22 cellular contexts compared by ENCODE assay signal in genomic region chr18:46448347-46448746, GRCh38.
DNase-seq lines count a peak whose midpoint lies in the region; ATAC-seq and TF ChIP-seq lines count a peak whose summit lies in the region.
"Had no signal": no experiment of that assay in that cellular context is flagged by ENCODE, and none has a peak within 500 bp of the region (broad histone marks: within the 10 kb centered on the region; RNA-seq: fewer than 3 reads in every experiment).

No MANE protein-coding gene starts in this region.

- H3K4me2 ChIP-seq in GM23338: peak overlapping the region; percentile 60; the same call in 1 of the 2 replicates
- H3K4me2 ChIP-seq: BLaER1 treated with 17β-estradiol and CSF1 and Interleukin-3, amounts not matched to agents 10 nM and 100 nM; KMS-11 had no signal

- CTCF ChIA-PET in WTC11 (lab: Charles Lee): interaction anchor here (0.9 to 3.9 kb wide), 9 partner anchors 11 to 210 kb away, joined by 3 to 18 read pairs (median 10); no protein-coding TSS in a partner anchor

- DNase-seq in GM23338 (ENCODE audit: low spot score) (peak; percentile 57), WTC11 (ENCODE audit: low spot score) (peak; percentile 53), iPS-NIHi11 (ENCODE audit: low spot score) (peak; percentile 53), amygdala (lab: John Stamatoyannopoulos, UW) (no peak), NCI-H82 (lab: John Stamatoyannopoulos, UW) (no peak)
- no peak for DNase-seq in natural killer cell treated with Interleukin-12 subunit alpha and Interleukin-12 subunit beta and Interleukin-15 and Interleukin-18, amount 100 ng/mL, for 72 hours (ENCODE audit: low spot score)
- DNase-seq: CD4-positive, alpha-beta T cell; DMS53; NCI-H1048; NCI-H1417; NCI-H1694; NCI-H2029 treated with DMSO at 0.1 percent for 48 hours; NCI-H2227 treated with DMSO at 0.1 percent for 48 hours; NCI-H510A; SIG-M5 had no signal

- no peak overlapping the region for H3K27ac ChIP-seq in GM23338 (ENCODE audit: low read depth)
- H3K27ac ChIP-seq: BLaER1 treated with 17β-estradiol and CSF1 and Interleukin-3, amounts not matched to agents 10 nM and 100 nM; HL-60; KMS-11; SK-N-MC had no signal

- H3K4me1 ChIP-seq in GM23338 (ENCODE audit: insufficient read depth): peaks cover 12% of the 10 kb centered on the region
- H3K4me1 ChIP-seq: BLaER1 treated with 17β-estradiol and CSF1 and Interleukin-3, amounts not matched to agents 10 nM and 100 nM had no signal

- H3F3A ChIP-seq in GM23338 (replicated peaks; ENCODE audit: low read depth): no peaks in the 10 kb centered on the region

- H3K27me3 ChIP-seq in GM23338 (ENCODE audit: insufficient read depth): no peaks in the 10 kb centered on the region
- H3K27me3 ChIP-seq: BLaER1 treated with 17β-estradiol and CSF1 and Interleukin-3, amounts not matched to agents 10 nM and 100 nM had no signal

- H3K27me3 Mint-ChIP-seq in GM23338 (ENCODE audit: insufficient read depth, low read depth, poor library complexity) (no peaks in the 10 kb centered on the region), WTC11 (ENCODE audit: low read depth) (peaks cover 13% of the 10 kb centered on the region)
- no peaks in the 10 kb centered on the region for H3K27me3 Mint-ChIP-seq in natural killer cell treated with Interleukin-12 subunit alpha and Interleukin-12 subunit beta and Interleukin-15 and Interleukin-18, amount 100 ng/mL, for 72 hours

- peaks cover 3% of the 10 kb centered on the region; the same call in 1 of the 2 replicates for H3K9me2 ChIP-seq in GM23338 (ENCODE audit: insufficient read depth)

- no peak overlapping the region for H3K4me3 Mint-ChIP-seq in GM23338
- no peak overlapping the region for H3K4me3 Mint-ChIP-seq in WTC11
- H3K4me3 Mint-ChIP-seq in natural killer cell treated with Interleukin-12 subunit alpha and Interleukin-12 subunit beta and Interleukin-15 and Interleukin-18, amount 100 ng/mL, for 72 hours: peak overlapping the region; percentile 44
- H3K4me3 Mint-ChIP-seq: CD4-positive, alpha-beta T cell; IgD-negative memory B cell had no signal

- no peak overlapping the region for H2AFZ ChIP-seq in GM23338

- H3K9me3 Mint-ChIP-seq in GM23338: peaks cover 19% of the 10 kb centered on the region
- H3K9me3 Mint-ChIP-seq in WTC11: peaks cover 25% of the 10 kb centered on the region
- H3K9me3 Mint-ChIP-seq in natural killer cell treated with Interleukin-12 subunit alpha and Interleukin-12 subunit beta and Interleukin-15 and Interleukin-18, amount 100 ng/mL, for 72 hours: peaks cover 3% of the 10 kb centered on the region

- no peak overlapping the region for H3K4me3 ChIP-seq in GM23338
- H3K4me3 ChIP-seq: BLaER1 treated with 17β-estradiol and CSF1 and Interleukin-3, amounts not matched to agents 10 nM and 100 nM; SK-N-MC had no signal

- H3K4me1 Mint-ChIP-seq in GM23338: peaks cover 29% of the 10 kb centered on the region
- H3K4me1 Mint-ChIP-seq in WTC11: peaks cover 33% of the 10 kb centered on the region
- H3K4me1 Mint-ChIP-seq in natural killer cell treated with Interleukin-12 subunit alpha and Interleukin-12 subunit beta and Interleukin-15 and Interleukin-18, amount 100 ng/mL, for 72 hours (ENCODE audit: low read depth in 2 of 2): peaks cover 21 to 38% of the 10 kb centered on the region in 2 donors
- H3K4me1 Mint-ChIP-seq: IgD-negative memory B cell had no signal

- ATAC-seq in GM23338 (peak; percentile 95), WTC11 (peak; percentile 91), GM21447 (IDR thresholded peaks at IDR 0.05; ENCODE audit: unreplicated experiment) (no peak), GM18907 (IDR thresholded peaks at IDR 0.05; ENCODE audit: unreplicated experiment) (no peak)
- ATAC-seq in natural killer cell treated with Interleukin-12 subunit alpha and Interleukin-12 subunit beta and Interleukin-15 and Interleukin-18, amount 100 ng/mL, for 72 hours: peak in 1 of 2 donors; percentile 62

- H3K27ac Mint-ChIP-seq in GM23338 (0 out of 2 replicates have a peak overlapping the region, but pooled peaks have one; percentile 22), WTC11 (no peak overlapping the region)
- peak overlapping the region in 1 of 2 donors; percentile 67 for H3K27ac Mint-ChIP-seq in natural killer cell treated with Interleukin-12 subunit alpha and Interleukin-12 subunit beta and Interleukin-15 and Interleukin-18, amount 100 ng/mL, for 72 hours
- H3K27ac Mint-ChIP-seq: CD4-positive, alpha-beta T cell had no signal

- H3K79me2 ChIP-seq in GM23338 (replicated peaks; ENCODE audit: insufficient read depth): no peaks in the 10 kb centered on the region

- no peaks in the 10 kb centered on the region for H4K20me1 ChIP-seq in GM23338 (replicated peaks; ENCODE audit: insufficient read depth)
- H4K20me1 ChIP-seq: BLaER1 treated with 17β-estradiol and CSF1 and Interleukin-3, amounts not matched to agents 10 nM and 100 nM had no signal

- H3K36me3 ChIP-seq in GM23338 (ENCODE audit: insufficient read depth): no peaks in the 10 kb centered on the region

- peaks cover 21% of the 10 kb centered on the region for H3K36me3 Mint-ChIP-seq in GM23338 (ENCODE audit: low read depth)
- peaks cover 30% of the 10 kb centered on the region for H3K36me3 Mint-ChIP-seq in WTC11
- H3K36me3 Mint-ChIP-seq in natural killer cell treated with Interleukin-12 subunit alpha and Interleukin-12 subunit beta and Interleukin-15 and Interleukin-18, amount 100 ng/mL, for 72 hours: peaks cover 6% of the 10 kb centered on the region
- H3K36me3 Mint-ChIP-seq: IgD-negative memory B cell had no signal

- TF ChIP-seq CTCF in GM23338 (conservative IDR thresholded peaks at IDR 0.05; ENCODE audit: low read depth in 2 of 2) (no peak), WTC11 (IDR thresholded peaks at IDR 0.05) (no peak)

- POLR2A ChIA-PET in WTC11 (lab: Charles Lee): interaction anchor here (0.9 to 1.6 kb wide), 3 partner anchors 10 to 18 kb away, joined by 3 to 4 read pairs (median 3); no protein-coding TSS in a partner anchor

TF ChIP-seq in GM23338, 12 proteins besides CTCF, POLR2A, EP300 and RAD21:
- TF ChIP-seq CREB1 (CRISPR knock-in tag; IDR thresholded peaks at IDR 0.05; ENCODE audit: low read depth) (0 out of 2 replicates have a peak, but pooled peaks have one; percentile 9), STAT1 (IDR thresholded peaks at IDR 0.05; ENCODE audit: unreplicated experiment) (no peak)

TF ChIP-seq in WTC11, 78 proteins besides CTCF, POLR2A, EP300 and RAD21:
- no peak for TF ChIP-seq ZNF138 (CRISPR knock-in tag; conservative IDR thresholded peaks at IDR 0.05)

Comparison
In these comparisons a context has a peak if more than half of its experiments do, and no peak if none do; other contexts are left out.
1. ATAC-seq: peak in GM23338 (single experiment) and WTC11 (single experiment); none in GM21447 (single experiment) and GM18907 (single experiment).
2. DNase-seq: peak in GM23338 (single experiment), WTC11 (single experiment) and iPS-NIHi11 (single experiment); none in natural killer cell treated with Interleukin-12 subunit alpha and Interleukin-12 subunit beta and Interleukin-15 and Interleukin-18, amount 100 ng/mL, for 72 hours (single experiment), amygdala (0 of 56) and NCI-H82 (single experiment).